In genomic region chr22:26985217-26985616, GRCh38 we compare ENCODE assay signal across 28 cellular contexts.
"Had no signal": no experiment of that assay in that cellular context is flagged by ENCODE, and none has a peak within 500 bp of the region (broad histone marks: within the 10 kb centered on the region; RNA-seq: fewer than 3 reads in every experiment).

No MANE protein-coding gene starts in this region.

- H3K27ac ChIP-seq: neural progenitor cell, ovary, parathyroid adenoma, psoas muscle, right lobe of liver, sigmoid colon, stomach, thoracic aorta, thyroid gland, tibial nerve, upper lobe of left lung, vagina had no signal

- H3K4me3 Mint-ChIP-seq: natural killer cell; nephron; neural progenitor cell; stimulated activated effector memory CD8-positive, alpha-beta T cell treated with anti-CD3 and anti-CD28 coated beads, Interleukin-12 subunit alpha, Interleukin-12 subunit beta, amount 100 ng/mL, for 72 hours; stimulated activated naive B cell treated with anti-CD40 and anti-IgM and Interleukin-4, amounts not matched to agents 10 μg/mL and 1 μg/mL and 100 μg/mL, for 72 hours; stimulated activated naive CD8-positive, alpha-beta T cell treated with anti-CD3 and anti-CD28 coated beads, Interleukin-15, Interleukin-2, amounts not matched to agents 100 ng/mL and 50 ng/mL, for 24 hours had no signal

- H3K4me1 ChIP-seq: parathyroid adenoma, psoas muscle, right lobe of liver, thyroid gland, vagina had no signal

- H3K27ac Mint-ChIP-seq: natural killer cell; nephron; neural progenitor cell; progenitor cell of endocrine pancreas; stimulated activated effector memory CD8-positive, alpha-beta T cell treated with anti-CD3 and anti-CD28 coated beads, Interleukin-12 subunit alpha, Interleukin-12 subunit beta, amount 100 ng/mL, for 72 hours; stimulated activated naive B cell treated with anti-CD40 and anti-IgM and Interleukin-4, amounts not matched to agents 10 μg/mL and 1 μg/mL and 100 μg/mL, for 72 hours; stimulated activated naive CD8-positive, alpha-beta T cell treated with anti-CD3 and anti-CD28 coated beads, Interleukin-15, Interleukin-2, amounts not matched to agents 100 ng/mL and 50 ng/mL, for 24 hours had no signal

- DNase-seq: natural killer cell; occipital lobe; ovary; posterior cingulate gyrus; psoas muscle; right cardiac atrium; right lobe of liver; sigmoid colon; small intestine; stimulated activated CD4-positive, alpha-beta T cell treated with anti-CD3 and anti-CD28 coated beads, Interleukin-15, amount 100 ng/mL, for 24 hours; stimulated activated CD4-positive, alpha-beta T cell treated with anti-CD3 and anti-CD28 coated beads, Interleukin-2, amount 100 ng/mL, for 24 hours; stimulated activated CD4-positive, alpha-beta T cell treated with anti-CD3 and anti-CD28 coated beads, Interleukin-2, amount 100 ng/mL, for 48 hours; stimulated activated CD4-positive, alpha-beta T cell treated with anti-CD3 and anti-CD28 coated beads, Interleukin-4, amount 100 ng/mL, for 24 hours; stimulated activated naive B cell treated with anti-CD40 and anti-IgM and Interleukin-4, amounts not matched to agents 10 μg/mL and 1 μg/mL and 100 μg/mL, for 72 hours; stimulated activated naive CD4-positive, alpha-beta T cell treated with Interleukin-2 at 50 U/mL for 16 hours; stomach; thyroid gland; trophoblast cell; upper lobe of left lung had no signal

- H3K27me3 ChIP-seq: neural progenitor cell, ovary, right lobe of liver, sigmoid colon, thyroid gland, tibial nerve, upper lobe of left lung, vagina had no signal

- H3K9me3 ChIP-seq: ovary, psoas muscle, right lobe of liver, sigmoid colon, stomach, thoracic aorta, thyroid gland, tibial nerve, upper lobe of left lung, vagina had no signal

- H3K4me1 Mint-ChIP-seq: natural killer cell; stimulated activated effector memory CD8-positive, alpha-beta T cell treated with anti-CD3 and anti-CD28 coated beads, Interleukin-12 subunit alpha, Interleukin-12 subunit beta, amount 100 ng/mL, for 72 hours; stimulated activated naive B cell treated with anti-CD40 and anti-IgM and Interleukin-4, amounts not matched to agents 10 μg/mL and 1 μg/mL and 100 μg/mL, for 72 hours had no signal

- H3K4me3 ChIP-seq: neural progenitor cell, ovary, psoas muscle, right lobe of liver, sigmoid colon, stomach, thoracic aorta, thyroid gland, tibial nerve, upper lobe of left lung, vagina had no signal

- H3K9me3 Mint-ChIP-seq: natural killer cell; nephron; neural progenitor cell; stimulated activated effector memory CD8-positive, alpha-beta T cell treated with anti-CD3 and anti-CD28 coated beads, Interleukin-12 subunit alpha, Interleukin-12 subunit beta, amount 100 ng/mL, for 72 hours; stimulated activated naive B cell treated with anti-CD40 and anti-IgM and Interleukin-4, amounts not matched to agents 10 μg/mL and 1 μg/mL and 100 μg/mL, for 72 hours; stimulated activated naive CD8-positive, alpha-beta T cell treated with anti-CD3 and anti-CD28 coated beads, Interleukin-15, Interleukin-2, amounts not matched to agents 100 ng/mL and 50 ng/mL, for 24 hours had no signal

- H3K36me3 ChIP-seq: neural progenitor cell, ovary, right lobe of liver, sigmoid colon, stomach, thoracic aorta, thyroid gland, tibial nerve, upper lobe of left lung, vagina had no signal

- H3K36me3 Mint-ChIP-seq: natural killer cell; neural progenitor cell; stimulated activated effector memory CD8-positive, alpha-beta T cell treated with anti-CD3 and anti-CD28 coated beads, Interleukin-12 subunit alpha, Interleukin-12 subunit beta, amount 100 ng/mL, for 72 hours; stimulated activated naive B cell treated with anti-CD40 and anti-IgM and Interleukin-4, amounts not matched to agents 10 μg/mL and 1 μg/mL and 100 μg/mL, for 72 hours had no signal

- ATAC-seq: natural killer cell; psoas muscle; right cardiac atrium; right lobe of liver; stimulated activated effector memory CD8-positive, alpha-beta T cell treated with anti-CD3 and anti-CD28 coated beads, Interleukin-12 subunit alpha, Interleukin-12 subunit beta, amount 100 ng/mL, for 72 hours; stimulated activated naive B cell treated with anti-CD40 and anti-IgM and Interleukin-4, amounts not matched to agents 10 μg/mL and 1 μg/mL and 100 μg/mL, for 72 hours had no signal
